ENCODE assay signal across 14 cellular contexts in genomic region chr2:85774126-85774978, GRCh38. TPM values are rescaled to one million over a fixed set of nuclear protein-coding genes. Genes with fewer than 3 reads are reported as not detected.
DNase-seq lines count a peak whose midpoint lies in the region; ATAC-seq and TF ChIP-seq lines count a peak whose summit lies in the region.
"Had no signal": no experiment of that assay in that cellular context is flagged by ENCODE, and none has a peak within 500 bp of the region (broad histone marks: within the 10 kb centered on the region; RNA-seq: fewer than 3 reads in every experiment).

No MANE protein-coding gene starts in this region.

- H3F3A ChIP-seq in PC-9 (ENCODE audit: insufficient read depth, low read depth) = peaks cover 9% of the 10 kb centered on the region; the same call in 1 of the 2 replicates

- DNase-seq in ascending aorta (ENCODE audit: low spot score in 2 of 2) = no peak
- no peak for DNase-seq in right atrium auricular region (ENCODE audit: low spot score)
- DNase-seq in psoas muscle = peak in 1 of 2 donors; percentile 75
- no peak for DNase-seq in uterus
- no peak for DNase-seq in PC-9
- no peak for DNase-seq in NCI-H187 treated with DMSO at 0.1 percent for 48 hours (lab: John Stamatoyannopoulos, UW)
- DNase-seq in SW480 (ENCODE audit: low spot score) = no peak
- DNase-seq: activated naive CD4-positive, alpha-beta T cell treated with Interleukin-2 at 50 U/mL for 16 hours; DMS153; effector memory CD4-positive, alpha-beta T cell; NCI-H146; OCI-M1; T-helper 1 cell had no signal

- CTCF ChIA-PET in PC-9 (lab: Charles Lee) = no interaction called here

- H3K27ac ChIP-seq in ascending aorta (peak overlapping the region; percentile 85 to 93), right atrium auricular region (peak overlapping the region; percentile 91 to 96), psoas muscle (peak overlapping the region; percentile 98), uterus (peak overlapping the region; percentile 86 to 92), PC-9 (no peak overlapping the region)
- H3K27ac ChIP-seq: BLaER1 treated with 17β-estradiol and CSF1 and Interleukin-3, amounts not matched to agents 10 nM and 100 nM had no signal

- WGBS in psoas muscle, 3 donors = 42 to 60% (median 45%) methylated on average over 8 to 9 of the region's 9 CpGs

- no peaks in the 10 kb centered on the region for H3K79me2 ChIP-seq in PC-9 (ENCODE audit: low read depth)

- TF ChIP-seq CTCF in ascending aorta (IDR thresholded peaks at IDR 0.05) = no peak
- no peak for TF ChIP-seq CTCF in right atrium auricular region (IDR thresholded peaks at IDR 0.05)
- no peak for TF ChIP-seq CTCF in psoas muscle (IDR thresholded peaks at IDR 0.05)
- TF ChIP-seq CTCF in uterus (IDR thresholded peaks at IDR 0.05) = no peak
- TF ChIP-seq CTCF in PC-9 (conservative IDR thresholded peaks at IDR 0.05) = no peak

- H3K4me2 ChIP-seq in PC-9 = no peak overlapping the region
- H3K4me2 ChIP-seq: BLaER1 treated with 17β-estradiol and CSF1 and Interleukin-3, amounts not matched to agents 10 nM and 100 nM had no signal

- no peak for TF ChIP-seq POLR2A in uterus (IDR thresholded peaks at IDR 0.05)

- POLR2A ChIA-PET in PC-9 (lab: Charles Lee; ENCODE audit: unreplicated experiment) = no interaction called here

- peak overlapping the region; percentile 24 to 50 for H3K4me3 ChIP-seq in ascending aorta
- H3K4me3 ChIP-seq in right atrium auricular region = no peak overlapping the region
- H3K4me3 ChIP-seq in psoas muscle = no peak overlapping the region
- no peak overlapping the region for H3K4me3 ChIP-seq in uterus
- no peak overlapping the region for H3K4me3 ChIP-seq in PC-9
- H3K4me3 ChIP-seq: BLaER1 treated with 17β-estradiol and CSF1 and Interleukin-3, amounts not matched to agents 10 nM and 100 nM had no signal

- no peaks in the 10 kb centered on the region for H4K20me1 ChIP-seq in PC-9 (ENCODE audit: insufficient read depth)

- H2AFZ ChIP-seq in PC-9 = no peak overlapping the region

- H3K27me3 ChIP-seq in ascending aorta (no peaks in the 10 kb centered on the region), right atrium auricular region (no peaks in the 10 kb centered on the region), psoas muscle (ENCODE audit: insufficient read depth in 3 of 3, low read length in 2 of 3) (no peaks in the 10 kb centered on the region), uterus (no peaks in the 10 kb centered on the region), PC-9 (ENCODE audit: insufficient read depth, low read depth) (peaks cover 15% of the 10 kb centered on the region)

- peaks cover 60 to 95% of the 10 kb centered on the region in 2 donors for H3K4me1 ChIP-seq in ascending aorta
- peaks cover 0 to 95% of the 10 kb centered on the region in 2 donors for H3K4me1 ChIP-seq in right atrium auricular region
- peaks cover 95% of the 10 kb centered on the region for H3K4me1 ChIP-seq in psoas muscle
- H3K4me1 ChIP-seq in uterus = peaks cover 27 to 37% of the 10 kb centered on the region in 2 donors
- peaks cover 20% of the 10 kb centered on the region for H3K4me1 ChIP-seq in PC-9 (replicated peaks; ENCODE audit: insufficient read depth)

- H3K9me2 ChIP-seq in PC-9 (ENCODE audit: insufficient read depth) = no peaks in the 10 kb centered on the region

- BruUV-seq in PC-9 (replicated peaks; lab: Mats Ljungman, UMichigan) = no TSS peak

- peak; percentile 71 to 81 (median 74) for ATAC-seq in psoas muscle

- intact Hi-C loops in ascending aorta (cut with DNase I) (no loop called here), psoas muscle (cut with DNase I) (loop anchor here in 1 of 2 donors (5.0 kb wide), 1 partner anchor 42 kb away; no protein-coding TSS in a partner anchor), uterus (cut with DNase I; ENCODE audit: low total_unique reads) (no loop called here), PC-9 (cut with micrococcal nuclease; ENCODE audit: unreplicated experiment) (no loop called here)

- no peaks in the 10 kb centered on the region for H3K9me3 ChIP-seq in ascending aorta
- H3K9me3 ChIP-seq in right atrium auricular region = no peaks in the 10 kb centered on the region
- H3K9me3 ChIP-seq in psoas muscle = no peaks in the 10 kb centered on the region
- H3K9me3 ChIP-seq in uterus = no peaks in the 10 kb centered on the region
- H3K9me3 ChIP-seq in PC-9 (ENCODE audit: insufficient read depth, low read depth) = no peaks in the 10 kb centered on the region
- H3K9me3 ChIP-seq: BLaER1 treated with 17β-estradiol and CSF1 and Interleukin-3, amounts not matched to agents 10 nM and 100 nM had no signal

- H3K36me3 ChIP-seq in ascending aorta = peaks cover 10 to 86% of the 10 kb centered on the region in 2 donors
- H3K36me3 ChIP-seq in right atrium auricular region = peaks cover 12% of the 10 kb centered on the region
- no peaks in the 10 kb centered on the region for H3K36me3 ChIP-seq in psoas muscle (ENCODE audit: insufficient read depth in 1 of 2, low read depth in 1 of 2)
- no peaks in the 10 kb centered on the region for H3K36me3 ChIP-seq in uterus
- H3K36me3 ChIP-seq in PC-9 (ENCODE audit: low read depth) = no peaks in the 10 kb centered on the region
- H3K36me3 ChIP-seq: BLaER1 treated with 17β-estradiol and CSF1 and Interleukin-3, amounts not matched to agents 10 nM and 100 nM had no signal

RNA-seq across cellular contexts. Expression of gene ATOH8, which starts 20.6 kb away (rescaled TPM):
- total RNA-seq in ascending aorta = 239 TPM
- 100 to 1,000 TPM in 1 of 2 donors, 10 to 100 TPM in 1; 35.1 to 116 TPM for total RNA-seq in right atrium auricular region
- total RNA-seq in psoas muscle = 10 to 100 TPM; 22.0 to 82.1 (median 57.3) TPM
- 10 to 100 TPM; 48.7 to 77.2 (median 59.4) TPM for polyA plus RNA-seq in psoas muscle
- 10 to 100 TPM; 13.2 to 83.0 (median 45.3) TPM for total RNA-seq in uterus
- 0.25 TPM in 1 of 2 replicates, not detected in the other for total RNA-seq in PC-9 (2021)

Comparison
In these comparisons a context has a peak if more than half of its experiments do, and no peak if none do; other contexts are left out.
1. H3K4me3 ChIP-seq: peak in ascending aorta (2 of 2); none in right atrium auricular region (0 of 2), psoas muscle (single experiment), uterus (0 of 2) and PC-9 (single experiment).
2. RNA of gene ATOH8, which starts 20.6 kb away (total RNA-seq): 239 TPM in ascending aorta (single experiment), 35.1 to 116 TPM in right atrium auricular region, 13.2 to 83.0 TPM in uterus and 22.0 to 82.1 TPM in psoas muscle; 0.25 TPM in PC-9; every median in the first group is over 10 times any median in the second.